In the genomic region with DNA sequence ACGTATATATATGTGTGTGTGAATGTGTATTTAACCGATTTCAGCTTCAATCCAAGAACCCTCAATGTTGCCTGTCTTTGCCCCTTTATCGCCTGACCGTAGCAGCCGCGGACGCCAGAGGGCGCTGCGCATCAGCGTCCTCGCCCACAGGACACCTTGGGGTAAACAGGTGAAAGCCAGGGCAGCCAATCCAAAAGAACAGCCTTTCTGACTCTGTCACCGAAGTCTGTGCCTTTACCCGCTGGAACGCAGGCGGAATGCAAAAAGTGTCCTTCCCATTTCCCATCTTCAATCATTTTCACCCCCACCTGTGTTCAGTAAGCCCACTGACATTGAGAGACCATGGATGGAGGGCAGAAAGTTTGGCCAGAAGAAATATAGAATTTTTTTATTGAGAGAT, we compare ENCODE assay signal across 8 cellular contexts. TPM values are rescaled to one million over a fixed set of nuclear protein-coding genes. Genes with fewer than 3 reads are reported as not detected.
A peak's percentile ranks its signal among the peaks of the same experiment; 100 is the strongest.
DNase-seq lines count a peak whose midpoint lies in the region; ATAC-seq, FAIRE-seq and TF ChIP-seq lines count a peak whose summit lies in the region.

No MANE protein-coding gene starts in this region.

- H3K4me3 Mint-ChIP-seq in activated CD8-positive, alpha-beta T cell treated with anti-CD3 and anti-CD28 coated beads, Interleukin-2, amount 10 ng/mL, durations not matched to agents 7 days and 5 days: no peak overlapping the region
- H3K4me3 Mint-ChIP-seq in stimulated activated memory B cell treated with anti-CD40 and anti-IgM and Interleukin-4, amounts not matched to agents 10 μg/mL and 1 μg/mL and 100 μg/mL, for 72 hours: peak overlapping the region; percentile 12

- in situ Hi-C loops in KBM-7 (cut with MboI; ENCODE audit: low pct_unique_long_range_greater_than_20kb, low sequenced_read_pairs): no loop called here

- POLR2A ChIA-PET in activated CD8-positive, alpha-beta T cell treated with anti-CD3 and anti-CD28 coated beads, Interleukin-2, amount 10 ng/mL, durations not matched to agents 7 days and 5 days (lab: Charles Lee): interaction anchor here (0.6 to 0.7 kb wide), 2 partner anchors 8 to 924 kb away, joined by 3 read pairs; no protein-coding TSS in a partner anchor

- H3K4me1 Mint-ChIP-seq in activated CD8-positive, alpha-beta T cell treated with anti-CD3 and anti-CD28 coated beads, Interleukin-2, amount 10 ng/mL, durations not matched to agents 7 days and 5 days (ENCODE audit: low read depth): peaks cover 8% of the 10 kb centered on the region
- H3K4me1 Mint-ChIP-seq in stimulated activated memory B cell treated with anti-CD40 and anti-IgM and Interleukin-4, amounts not matched to agents 10 μg/mL and 1 μg/mL and 100 μg/mL, for 72 hours: peaks cover 28% of the 10 kb centered on the region

- DNase-seq in stimulated activated CD4-positive, alpha-beta T cell treated with anti-CD3 and anti-CD28 coated beads, Interleukin-12 subunit alpha, Interleukin-12 subunit beta, amount 100 ng/mL, for 4 hours: peak; percentile 12
- no peak for DNase-seq in stimulated activated CD4-positive, alpha-beta T cell treated with anti-CD3 and anti-CD28 coated beads, Interleukin-4, amount 100 ng/mL, for 4 hours
- DNase-seq in H54 (ENCODE audit: insufficient read length, low spot score): peak; percentile 94
- peak; percentile 55 for DNase-seq in KBM-7
- DNase-seq in activated CD8-positive, alpha-beta T cell treated with anti-CD3 and anti-CD28 coated beads, Interleukin-2, amount 10 ng/mL, durations not matched to agents 7 days and 5 days: peak; percentile 53
- peak; percentile 81 for DNase-seq in iPS-NIHi11 (ENCODE audit: low spot score)
- DNase-seq in NCI-H2196 treated with DMSO at 0.1 percent for 48 hours (lab: John Stamatoyannopoulos, UW; ENCODE audit: unreplicated experiment): no peak

- no peak for TF ChIP-seq POLR2A in H54 (IDR thresholded peaks at IDR 0.05; ENCODE audit: low read depth, low read length)

- peaks cover 8% of the 10 kb centered on the region for H3K36me3 Mint-ChIP-seq in activated CD8-positive, alpha-beta T cell treated with anti-CD3 and anti-CD28 coated beads, Interleukin-2, amount 10 ng/mL, durations not matched to agents 7 days and 5 days (ENCODE audit: low read depth)
- H3K36me3 Mint-ChIP-seq in stimulated activated memory B cell treated with anti-CD40 and anti-IgM and Interleukin-4, amounts not matched to agents 10 μg/mL and 1 μg/mL and 100 μg/mL, for 72 hours: peaks cover 6% of the 10 kb centered on the region

- no peak for ATAC-seq in activated CD8-positive, alpha-beta T cell treated with anti-CD3 and anti-CD28 coated beads, Interleukin-2, amount 10 ng/mL, durations not matched to agents 7 days and 5 days
- peak; percentile 42 for ATAC-seq in stimulated activated memory B cell treated with anti-CD40 and anti-IgM and Interleukin-4, amounts not matched to agents 10 μg/mL and 1 μg/mL and 100 μg/mL, for 72 hours

- no peak overlapping the region for H3K27ac Mint-ChIP-seq in activated CD8-positive, alpha-beta T cell treated with anti-CD3 and anti-CD28 coated beads, Interleukin-2, amount 10 ng/mL, durations not matched to agents 7 days and 5 days
- H3K27ac Mint-ChIP-seq in stimulated activated memory B cell treated with anti-CD40 and anti-IgM and Interleukin-4, amounts not matched to agents 10 μg/mL and 1 μg/mL and 100 μg/mL, for 72 hours: no peak overlapping the region

- CTCF ChIA-PET in activated CD8-positive, alpha-beta T cell treated with anti-CD3 and anti-CD28 coated beads, Interleukin-2, amount 10 ng/mL, durations not matched to agents 7 days and 5 days (lab: Charles Lee): interaction anchor here (0.9 to 1.7 kb wide), 2 partner anchors 8 to 287 kb away, joined by 5 to 6 read pairs; no protein-coding TSS in a partner anchor

- FAIRE-seq in H54 (lab: Jason Lieb, UNC): peak; percentile 27

- H3K9me3 Mint-ChIP-seq in activated CD8-positive, alpha-beta T cell treated with anti-CD3 and anti-CD28 coated beads, Interleukin-2, amount 10 ng/mL, durations not matched to agents 7 days and 5 days (ENCODE audit: insufficient read depth): no peaks in the 10 kb centered on the region
- H3K9me3 Mint-ChIP-seq in stimulated activated memory B cell treated with anti-CD40 and anti-IgM and Interleukin-4, amounts not matched to agents 10 μg/mL and 1 μg/mL and 100 μg/mL, for 72 hours: no peaks in the 10 kb centered on the region

- H3K27me3 Mint-ChIP-seq in activated CD8-positive, alpha-beta T cell treated with anti-CD3 and anti-CD28 coated beads, Interleukin-2, amount 10 ng/mL, durations not matched to agents 7 days and 5 days (ENCODE audit: low read depth): peaks cover 79% of the 10 kb centered on the region
- H3K27me3 Mint-ChIP-seq in stimulated activated memory B cell treated with anti-CD40 and anti-IgM and Interleukin-4, amounts not matched to agents 10 μg/mL and 1 μg/mL and 100 μg/mL, for 72 hours: peaks cover 80% of the 10 kb centered on the region

RNA-seq across cellular contexts. Expression of a gene that starts 3.6 kb away (rescaled TPM):
- total RNA-seq in activated CD8-positive, alpha-beta T cell treated with anti-CD3 and anti-CD28 coated beads, Interleukin-2, amount 10 ng/mL, durations not matched to agents 7 days and 5 days: not detected

Comparison
In these comparisons a context has a peak if more than half of its experiments do, and no peak if none do; other contexts are left out.
1. DNase-seq: peak in stimulated activated CD4-positive, alpha-beta T cell treated with anti-CD3 and anti-CD28 coated beads, Interleukin-12 subunit alpha, Interleukin-12 subunit beta, amount 100 ng/mL, for 4 hours (single experiment), H54 (single experiment), KBM-7 (single experiment), activated CD8-positive, alpha-beta T cell treated with anti-CD3 and anti-CD28 coated beads, Interleukin-2, amount 10 ng/mL, durations not matched to agents 7 days and 5 days (single experiment) and iPS-NIHi11 (single experiment); none in stimulated activated CD4-positive, alpha-beta T cell treated with anti-CD3 and anti-CD28 coated beads, Interleukin-4, amount 100 ng/mL, for 4 hours (0 of 2) and NCI-H2196 treated with DMSO at 0.1 percent for 48 hours (single experiment).